ENCODE assay signal across 15 cellular contexts in the genomic region with DNA sequence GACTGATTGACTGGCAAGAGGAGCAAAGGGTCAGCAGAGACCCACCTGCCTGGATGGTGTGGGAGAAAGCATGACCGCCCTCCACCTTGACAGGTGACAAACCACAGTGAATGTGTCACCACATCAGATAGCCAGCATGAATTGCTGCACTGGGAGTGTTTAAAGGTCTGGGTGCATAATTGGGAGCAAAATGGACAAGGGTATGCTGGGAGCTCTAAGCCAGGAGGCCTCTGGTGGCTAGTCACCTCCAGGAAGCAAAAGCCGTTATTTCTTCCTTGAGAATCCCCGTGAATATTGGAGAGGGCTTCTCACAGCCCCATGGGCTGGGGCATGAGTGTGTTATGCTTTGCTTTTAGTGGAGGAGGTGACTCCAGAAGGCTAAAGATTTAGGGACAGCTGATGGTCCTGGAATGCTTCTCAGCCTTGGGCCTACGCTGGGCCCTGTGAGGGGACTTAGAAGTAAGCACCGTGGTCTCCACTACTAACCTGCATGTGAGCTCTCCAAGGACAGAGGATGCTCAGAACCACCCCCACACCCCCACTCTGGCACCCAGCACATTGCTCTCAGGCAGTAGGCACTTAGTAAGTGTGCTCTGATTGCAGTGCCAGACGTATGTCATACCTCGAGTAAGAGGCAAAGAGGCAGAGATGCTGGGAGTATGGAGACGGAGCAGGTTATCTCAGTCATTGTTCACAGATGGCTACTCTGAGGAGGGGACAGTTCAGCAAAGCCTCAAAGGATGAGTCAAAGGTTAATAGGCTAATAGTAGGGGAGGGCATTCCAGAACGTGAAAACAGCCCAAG. TPM values are rescaled to one million over a fixed set of nuclear protein-coding genes. Genes with fewer than 3 reads are reported as not detected.
DNase-seq lines count a peak whose midpoint lies in the region; ATAC-seq and TF ChIP-seq lines count a peak whose summit lies in the region.
"Had no signal": no experiment of that assay in that cellular context is flagged by ENCODE, and none has a peak within 500 bp of the region (broad histone marks: within the 10 kb centered on the region; RNA-seq: fewer than 3 reads in every experiment).

No MANE protein-coding gene starts in this region.

- ATAC-seq in lower lobe of right lung = no peak
- no peak for ATAC-seq in HG02571 (IDR thresholded peaks at IDR 0.05; ENCODE audit: unreplicated experiment)
- ATAC-seq: Right ventricle myocardium inferior had no signal

- no peak overlapping the region for H3K4me3 Mint-ChIP-seq in activated T-cell treated with anti-CD3 and anti-CD28 coated beads, Interleukin-2, amount 50 U/mL, for 24 hours
- H3K4me3 Mint-ChIP-seq in activated naive CD4-positive, alpha-beta T cell treated with anti-CD3 and anti-CD28 coated beads, Interleukin-2, amount 50 U/mL, for 24 hours = no peak overlapping the region

- H3K27ac ChIP-seq in lower lobe of right lung = peak overlapping the region; percentile 69
- H3K27ac ChIP-seq in transverse colon = peak overlapping the region; percentile 95 to 99 (median 98)
- H3K27ac ChIP-seq: testis had no signal

- peaks cover 4% of the 10 kb centered on the region for H3K36me3 Mint-ChIP-seq in activated T-cell treated with anti-CD3 and anti-CD28 coated beads, Interleukin-2, amount 50 U/mL, for 24 hours (ENCODE audit: low read depth)
- H3K36me3 Mint-ChIP-seq in activated naive CD4-positive, alpha-beta T cell treated with anti-CD3 and anti-CD28 coated beads, Interleukin-2, amount 50 U/mL, for 24 hours = no peaks in the 10 kb centered on the region

- in situ Hi-C loops in transverse colon (cut with MboI; ENCODE audit: low pct_ligation_motif_present in 1 of 4, low pct_unique_long_range_greater_than_20kb in 1 of 4, low sequenced_read_pairs in 3 of 4) = loop anchor here in 3 of 4 donors (10.0 kb wide), 2 partner anchors 85 to 115 kb away; no protein-coding TSS in a partner anchor

- H3K4me1 ChIP-seq in lower lobe of right lung = peaks cover 58% of the 10 kb centered on the region
- H3K4me1 ChIP-seq in transverse colon = peaks cover 37 to 83% (median 65%) of the 10 kb centered on the region in 4 donors

- peak; percentile 36 for DNase-seq in activated T-cell treated with anti-CD3 and anti-CD28 coated beads, Interleukin-2, amount 50 U/mL, for 24 hours
- no peak for DNase-seq in activated T-cell treated with anti-CD3 and anti-CD28 coated beads for 4 hours
- DNase-seq in lower lobe of right lung = no peak
- no peak for DNase-seq in transverse colon
- no peak for DNase-seq in MG63
- no peak for DNase-seq in NCI-H2081 (lab: John Stamatoyannopoulos, UW)
- DNase-seq: NCI-H2107; stimulated activated CD4-positive, alpha-beta T cell treated with anti-CD3 and anti-CD28 coated beads, Interleukin-1b, Interleukin-23, amount 100 ng/mL, for 48 hours; testis had no signal

- no peaks in the 10 kb centered on the region for H3K27me3 ChIP-seq in lower lobe of right lung (ENCODE audit: low read depth)
- H3K27me3 ChIP-seq in transverse colon = no peaks in the 10 kb centered on the region
- H3K27me3 ChIP-seq in MG63 = no peaks in the 10 kb centered on the region
- H3K27me3 ChIP-seq: testis had no signal

- intact Hi-C loops in lower lobe of right lung (cut with DNase I) (loop anchor here (5.0 kb wide), 1 partner anchor 112 kb away; no protein-coding TSS in a partner anchor), transverse colon (cut with DNase I; ENCODE audit: low total_unique reads) (no loop called here)

- H3K9me3 ChIP-seq in lower lobe of right lung = no peaks in the 10 kb centered on the region
- no peaks in the 10 kb centered on the region for H3K9me3 ChIP-seq in transverse colon
- no peaks in the 10 kb centered on the region for H3K9me3 ChIP-seq in MG63
- H3K9me3 ChIP-seq: testis had no signal

- no peaks in the 10 kb centered on the region for H3K27me3 Mint-ChIP-seq in activated T-cell treated with anti-CD3 and anti-CD28 coated beads, Interleukin-2, amount 50 U/mL, for 24 hours
- no peaks in the 10 kb centered on the region for H3K27me3 Mint-ChIP-seq in activated naive CD4-positive, alpha-beta T cell treated with anti-CD3 and anti-CD28 coated beads, Interleukin-2, amount 50 U/mL, for 24 hours

- TF ChIP-seq CTCF in lower lobe of right lung (IDR thresholded peaks at IDR 0.05) (no peak), transverse colon (IDR thresholded peaks at IDR 0.05) (no peak)

- 67% methylated on average over 4 to 9 of the region's 9 CpGs for WGBS in transverse colon (ENCODE audit: low coverage in 1 of 2), 2 donors

- TF ChIP-seq EP300 in transverse colon (IDR thresholded peaks at IDR 0.05; ENCODE audit: low read depth) = no peak

- H3K4me3 ChIP-seq in lower lobe of right lung (no peak overlapping the region), transverse colon (no peak overlapping the region), MG63 (no peak overlapping the region)
- H3K4me3 ChIP-seq: testis had no signal

- peaks cover 50% of the 10 kb centered on the region for H3K4me1 Mint-ChIP-seq in activated T-cell treated with anti-CD3 and anti-CD28 coated beads, Interleukin-2, amount 50 U/mL, for 24 hours (ENCODE audit: low read depth)
- H3K4me1 Mint-ChIP-seq in activated naive CD4-positive, alpha-beta T cell treated with anti-CD3 and anti-CD28 coated beads, Interleukin-2, amount 50 U/mL, for 24 hours = peaks cover 44% of the 10 kb centered on the region

- peak overlapping the region; percentile 44 for H3K27ac Mint-ChIP-seq in activated T-cell treated with anti-CD3 and anti-CD28 coated beads, Interleukin-2, amount 50 U/mL, for 24 hours
- H3K27ac Mint-ChIP-seq in activated naive CD4-positive, alpha-beta T cell treated with anti-CD3 and anti-CD28 coated beads, Interleukin-2, amount 50 U/mL, for 24 hours = peak overlapping the region; percentile 69

- no peak for TF ChIP-seq POLR2A in transverse colon (IDR thresholded peaks at IDR 0.05)

- no peaks in the 10 kb centered on the region for H3K9me3 Mint-ChIP-seq in activated T-cell treated with anti-CD3 and anti-CD28 coated beads, Interleukin-2, amount 50 U/mL, for 24 hours
- no peaks in the 10 kb centered on the region for H3K9me3 Mint-ChIP-seq in activated naive CD4-positive, alpha-beta T cell treated with anti-CD3 and anti-CD28 coated beads, Interleukin-2, amount 50 U/mL, for 24 hours

- H3K36me3 ChIP-seq in lower lobe of right lung (no peaks in the 10 kb centered on the region), transverse colon (no peaks in the 10 kb centered on the region), MG63 (no peaks in the 10 kb centered on the region)

RNA-seq across cellular contexts. Expression of gene IRF1, which starts 9.1 kb away (rescaled TPM):
- total RNA-seq in lower lobe of right lung = 81.2 TPM
- total RNA-seq in transverse colon = 10 to 100 TPM; 40.8 to 86.9 (median 65.5) TPM
- total RNA-seq in MG63 (2014; rRNA removed; shearing (Covaris generic); ENCODE audit: low replicate concordance) = 14.2 and 34.7 TPM in 2 replicates

RNA-seq across cellular contexts. Expression of gene IL5, which starts 43.7 kb away (rescaled TPM):
- total RNA-seq in lower lobe of right lung (not detected), transverse colon (not detected)
- not detected in 2 replicates for total RNA-seq in MG63 (2014; rRNA removed; shearing (Covaris generic); ENCODE audit: low replicate concordance)
- total RNA-seq: chondrocyte, HT1080, myocyte, Right ventricle myocardium inferior had no signal

RNA-seq across cellular contexts. Expression of gene RAD50, which starts 57.1 kb away (rescaled TPM):
- total RNA-seq in lower lobe of right lung = 33.2 TPM
- 10 to 100 TPM; 35.8 to 47.5 (median 41.3) TPM for total RNA-seq in transverse colon
- total RNA-seq in MG63 (2014; rRNA removed; shearing (Covaris generic); ENCODE audit: low replicate concordance) = 35.7 and 47.7 TPM in 2 replicates
